ENCODE assay signal across 1 cellular context in genomic region chr14:68420354-68420753, GRCh38.
A peak's percentile ranks its signal among the peaks of the same experiment; 100 is the strongest.
TF ChIP-seq lines count a peak whose summit lies in the region.

No MANE protein-coding gene starts in this region.

TF ChIP-seq in K562, 482 proteins besides CTCF, POLR2A, EP300 and RAD21 (continued from another document):
- TF ChIP-seq PKNOX1 (IDR thresholded peaks at IDR 0.05) (peak; percentile 60; the same call in 1 of the 2 replicates), STAT5A (IDR thresholded peaks at IDR 0.05; ENCODE audit: borderline replicate concordance, low read length) (peak; percentile 44; the same call in 1 of the 2 replicates), SRF (CRISPR knock-in tag; IDR thresholded peaks at IDR 0.05) (peak; percentile 66 to 90; a peak in 3 of 4 replicates), PBX2 (CRISPR knock-in tag; IDR thresholded peaks at IDR 0.05; ENCODE audit: low read depth) (no peak), PBX2 (tag; conservative IDR thresholded peaks at IDR 0.05; ENCODE audit: low read depth) (peak; percentile 74), MEIS2 (IDR thresholded peaks at IDR 0.05; ENCODE audit: partially characterized antibody) (peak; percentile 79), POU5F1 (IDR thresholded peaks at IDR 0.05; ENCODE audit: borderline replicate concordance, low read depth, low read length, partially characterized antibody) (no peak), ZNF143 (CRISPR knock-in tag; IDR thresholded peaks at IDR 0.05) (no peak)
TF ChIP-seq in K562: peak in this region for 5.
